1 cellular context compared by ENCODE assay signal in genomic region chr17:73090396-73091202, GRCh38.
TF ChIP-seq lines count a peak whose summit lies in the region.

No MANE protein-coding gene starts in this region.

TF ChIP-seq in GM12878, 131 proteins besides CTCF, POLR2A, EP300 and RAD21:
- TF ChIP-seq BRCA1 (IDR thresholded peaks at IDR 0.05; ENCODE audit: low read depth, low read length) (no peak), KAT2A (conservative IDR thresholded peaks at IDR 0.05; ENCODE audit: control insufficient read depth, low read depth, low read length) (no peak), SMAD1 (IDR thresholded peaks at IDR 0.05; ENCODE audit: low read depth, partially characterized antibody) (no peak), BMI1 (IDR thresholded peaks at IDR 0.05; ENCODE audit: borderline replicate concordance) (no peak), TCF12 (IDR thresholded peaks at IDR 0.05; ENCODE audit: low read depth, low read length) (no peak), RELA (IDR thresholded peaks at IDR 0.05; ENCODE audit: borderline replicate concordance, partially characterized antibody) (no peak), ZBTB40 (IDR thresholded peaks at IDR 0.05; ENCODE audit: borderline replicate concordance) (no peak)
